9 cellular contexts compared by ENCODE assay signal in genomic region chr12:94244165-94245133, GRCh38.
DNase-seq lines count a peak whose midpoint lies in the region; ATAC-seq and TF ChIP-seq lines count a peak whose summit lies in the region.
"Had no signal": no experiment of that assay in that cellular context is flagged by ENCODE, and none has a peak within 500 bp of the region (broad histone marks: within the 10 kb centered on the region; RNA-seq: fewer than 3 reads in every experiment).

No MANE protein-coding gene starts in this region.

- H3K14ac ChIP-seq in trophoblast cell (ENCODE audit: low read length) = no peak overlapping the region

- no peak overlapping the region for H2BK5ac ChIP-seq in trophoblast cell (ENCODE audit: low read depth, low read length, poor library complexity)

- H3F3A ChIP-seq in MM.1S (ENCODE audit: insufficient read depth, low read length) = peaks cover 6% of the 10 kb centered on the region; the same call in 1 of the 2 replicates

- H2BK12ac ChIP-seq in trophoblast cell (ENCODE audit: low read length) = no peak overlapping the region

- peak; percentile 23 for DNase-seq in GM13977 (ENCODE audit: low spot score)
- DNase-seq in SKM-1 treated with dmso at 0.1 percent for 144 hours (lab: John Stamatoyannopoulos, UW; ENCODE audit: unreplicated experiment) = peak; percentile 86
- peak; percentile 12 for DNase-seq in glomerular visceral epithelial cell (ENCODE audit: extremely low spot score)
- no peak for DNase-seq in trophoblast cell
- no peak for DNase-seq in AG08395 (ENCODE audit: low spot score)
- no peak for DNase-seq in MM.1S

- H3K79me1 ChIP-seq in trophoblast cell (ENCODE audit: low read length) = no peaks in the 10 kb centered on the region

- WGBS in trophoblast cell (ENCODE audit: extremely low coverage, insufficient coverage, insufficient read length) = no CpG with 5 or more reads among the region's 11 CpGs

- no peaks in the 10 kb centered on the region for H3K4me1 ChIP-seq in trophoblast cell (ENCODE audit: control insufficient read depth in 1 of 2, insufficient read depth in 2 of 2, low read length in 2 of 2)
- peaks cover 12% of the 10 kb centered on the region for H3K4me1 ChIP-seq in MM.1S (ENCODE audit: low read length)
- H3K4me1 ChIP-seq: body of pancreas had no signal

- in situ Hi-C loops in GM13977 (cut with MboI; ENCODE audit: low pct_unique_long_range_greater_than_20kb, low sequenced_read_pairs, unreplicated experiment) = no loop called here

- H3K9me2 ChIP-seq in MM.1S (replicated peaks; ENCODE audit: insufficient read depth, low read length) = no peaks in the 10 kb centered on the region

- no peak for TF ChIP-seq CTCF in GM13977 (IDR thresholded peaks at IDR 0.05; ENCODE audit: extremely low read depth, insufficient read depth, missing control alignments)
- TF ChIP-seq CTCF in MM.1S (IDR thresholded peaks at IDR 0.05; ENCODE audit: low read length) = no peak

- no peak overlapping the region for H4K12ac ChIP-seq in trophoblast cell (ENCODE audit: low read depth, low read length)

- H3K9ac ChIP-seq in trophoblast cell (ENCODE audit: low read length) (no peak overlapping the region), MM.1S (ENCODE audit: low read length) (no peak overlapping the region)

- no peak overlapping the region for H2AK5ac ChIP-seq in trophoblast cell (ENCODE audit: low read length)

- no peaks in the 10 kb centered on the region for H4K20me1 ChIP-seq in MM.1S (ENCODE audit: insufficient read depth, low read length)

- H3K4me3 ChIP-seq in trophoblast cell (ENCODE audit: low read depth, low read length) (no peak overlapping the region), MM.1S (ENCODE audit: low read length) (no peak overlapping the region)
- H3K4me3 ChIP-seq: body of pancreas had no signal

- H3K36me3 ChIP-seq in trophoblast cell (ENCODE audit: control insufficient read depth in 1 of 2, insufficient read depth in 2 of 2, low read length in 2 of 2) = no peaks in the 10 kb centered on the region
- H3K36me3 ChIP-seq in MM.1S (replicated peaks; ENCODE audit: insufficient read depth, low read length) = peaks cover 16% of the 10 kb centered on the region

- H2AFZ ChIP-seq in trophoblast cell (ENCODE audit: insufficient read depth, low read length, poor library complexity) (no peak overlapping the region), MM.1S (ENCODE audit: low read length) (no peak overlapping the region)

- H4K91ac ChIP-seq in trophoblast cell (ENCODE audit: low read depth, low read length) = no peak overlapping the region

- no peak overlapping the region for H3K18ac ChIP-seq in trophoblast cell (ENCODE audit: low read length)

- H4K8ac ChIP-seq in trophoblast cell (ENCODE audit: low read depth, low read length) = no peak overlapping the region

- H3K9me3 ChIP-seq in trophoblast cell (ENCODE audit: insufficient read depth, low read depth, low read length) = no peaks in the 10 kb centered on the region
- no peaks in the 10 kb centered on the region for H3K9me3 ChIP-seq in MM.1S (replicated peaks; ENCODE audit: insufficient read depth, low read length)
- H3K9me3 ChIP-seq: body of pancreas had no signal

- H3K4ac ChIP-seq in trophoblast cell (ENCODE audit: low read depth, low read length) = no peak overlapping the region

- H3K4me2 ChIP-seq in trophoblast cell (ENCODE audit: low read length) = no peak overlapping the region
- H3K4me2 ChIP-seq in MM.1S (ENCODE audit: low read depth, low read length) = no peak overlapping the region

- no peak overlapping the region for H3K23ac ChIP-seq in trophoblast cell (ENCODE audit: low read length)

- ATAC-seq in HG02759 (IDR thresholded peaks at IDR 0.05; ENCODE audit: unreplicated experiment) (peak; percentile 62), HG03025 (IDR thresholded peaks at IDR 0.05; ENCODE audit: low FRiP score, unreplicated experiment) (no peak)
- ATAC-seq: body of pancreas had no signal

- H3K27me3 ChIP-seq in trophoblast cell (ENCODE audit: insufficient read depth, low read length) (no peaks in the 10 kb centered on the region), MM.1S (replicated peaks; ENCODE audit: insufficient read depth, low read length) (no peaks in the 10 kb centered on the region)
- H3K27me3 ChIP-seq: body of pancreas had no signal

- H3K79me2 ChIP-seq in trophoblast cell (ENCODE audit: control insufficient read depth, insufficient read depth, low read length, poor library complexity) (no peaks in the 10 kb centered on the region), MM.1S (ENCODE audit: low read length) (peaks cover 31% of the 10 kb centered on the region)

- H3K27ac ChIP-seq in trophoblast cell (ENCODE audit: low read depth, low read length) (no peak overlapping the region), MM.1S (ENCODE audit: low read length) (no peak overlapping the region)
- H3K27ac ChIP-seq: body of pancreas had no signal

- H2BK120ac ChIP-seq in trophoblast cell (ENCODE audit: insufficient read depth, low read length, poor library complexity) = no peak overlapping the region

Comparison
In these comparisons a context has a peak if more than half of its experiments do, and no peak if none do; other contexts are left out.
1. DNase-seq: peak in GM13977 (single experiment), SKM-1 treated with dmso at 0.1 percent for 144 hours (single experiment) and glomerular visceral epithelial cell (single experiment); none in trophoblast cell (0 of 2), AG08395 (single experiment) and MM.1S (single experiment).